Comparison of ENCODE assay signal across 19 cellular contexts in genomic region chr10:117152668-117153067, GRCh38. TPM values are rescaled to one million over a fixed set of nuclear protein-coding genes. Genes with fewer than 3 reads are reported as not detected.
DNase-seq lines count a peak whose midpoint lies in the region; ATAC-seq, FAIRE-seq and TF ChIP-seq lines count a peak whose summit lies in the region.
"Had no signal": no experiment of that assay in that cellular context is flagged by ENCODE, and none has a peak within 500 bp of the region (broad histone marks: within the 10 kb centered on the region; RNA-seq: fewer than 3 reads in every experiment).

No MANE protein-coding gene starts in this region.

- H2BK5ac ChIP-seq in IMR-90 (ENCODE audit: low read depth, low read length, poor library complexity, severe bottlenecking) = no peak overlapping the region

- H3K4me3 Mint-ChIP-seq in WTC11 = no peak overlapping the region
- H3K4me3 Mint-ChIP-seq in activated CD4-positive, alpha-beta T cell treated with anti-CD3 and anti-CD28 coated beads for 36 hours = no peak overlapping the region
- H3K4me3 Mint-ChIP-seq: CD8-positive, alpha-beta T cell; IgD-negative memory B cell had no signal

- no peak for TF ChIP-seq EP300 in A549 (IDR thresholded peaks at IDR 0.05)

- H2BK15ac ChIP-seq in IMR-90 (ENCODE audit: low read depth, low read length) = no peak overlapping the region

- no peak overlapping the region for H3K4me3 ChIP-seq in A549
- H3K4me3 ChIP-seq in IMR-90 (ENCODE audit: insufficient read depth, low read depth, low read length) = no peak overlapping the region

- H3K27ac ChIP-seq in A549 (no peak overlapping the region), IMR-90 (ENCODE audit: insufficient read depth, low read length) (no peak overlapping the region)

- no peak overlapping the region for H3K9ac ChIP-seq in IMR-90 (ENCODE audit: low read depth, low read length)

- H3K18ac ChIP-seq in IMR-90 (ENCODE audit: low read depth, low read length) = no peak overlapping the region

- H2BK20ac ChIP-seq in IMR-90 (ENCODE audit: low read depth, low read length) = no peak overlapping the region

- BruUV-seq in IMR-90 (replicated peaks; lab: Mats Ljungman, UMichigan) = no TSS peak

- H3K9me3 Mint-ChIP-seq in WTC11 = no peaks in the 10 kb centered on the region
- no peaks in the 10 kb centered on the region for H3K9me3 Mint-ChIP-seq in activated CD4-positive, alpha-beta T cell treated with anti-CD3 and anti-CD28 coated beads for 36 hours (ENCODE audit: low read depth)
- H3K9me3 Mint-ChIP-seq: CD8-positive, alpha-beta T cell had no signal

- dilution Hi-C loops in IMR-90 (cut with HindIII; ENCODE audit: low sequenced_read_pairs, unreplicated experiment) = no loop called here

- WGBS in A549 (ENCODE audit: missing lambda C conversion rate) = 52% methylated on average over 3 of the region's 3 CpGs
- WGBS in IMR-90 (ENCODE audit: extremely low coverage in 2 of 2, insufficient read length in 1 of 2), 2 experiments = 20% methylated on average over 1 of the region's 3 CpGs; no CpG with 5 or more reads in 1 of the 2 experiments

- peaks cover 2% of the 10 kb centered on the region for H3K27me3 ChIP-seq in IMR-90 (ENCODE audit: control insufficient read depth, insufficient read depth, low read length)

- ATAC-seq in A549 = peak; percentile 37 to 53; a peak in 2 of 6 replicates
- no peak for ATAC-seq in IMR-90 (ENCODE audit: low read depth)
- no peak for ATAC-seq in WTC11
- no peak for ATAC-seq in HG02610 (IDR thresholded peaks at IDR 0.05; ENCODE audit: unreplicated experiment)
- ATAC-seq in activated CD4-positive, alpha-beta T cell treated with anti-CD3 and anti-CD28 coated beads for 36 hours = no peak
- ATAC-seq: CD8-positive, alpha-beta T cell; HCT116 had no signal

- no peak overlapping the region for H4K8ac ChIP-seq in IMR-90 (ENCODE audit: low read depth in 2 of 2, low read length in 2 of 2)

- peak overlapping the region; percentile 10 for H2AFZ ChIP-seq in IMR-90 (replicated peaks; ENCODE audit: low read length, poor library complexity)

- H3K4me1 ChIP-seq in A549 (no peaks in the 10 kb centered on the region), IMR-90 (ENCODE audit: control insufficient read depth, insufficient read depth, low read length) (no peaks in the 10 kb centered on the region)

- CTCF ChIA-PET in A549 (lab: Yijun Ruan, JAX) = interaction anchor here (2.2 to 3.1 kb wide), 3 partner anchors 13 to 365 kb away, joined by 7 to 11 read pairs (median 11); no protein-coding TSS in a partner anchor
- CTCF ChIA-PET in IMR-90 (lab: Yijun Ruan, JAX) = no interaction called here
- CTCF ChIA-PET in WTC11 (lab: Charles Lee) = no interaction called here
- CTCF ChIA-PET in activated CD4-positive, alpha-beta T cell treated with anti-CD3 and anti-CD28 coated beads for 36 hours (lab: Charles Lee) = interaction anchor here (1.7 kb wide), 1 partner anchor 14 kb away, joined by 3 read pairs; no protein-coding TSS in a partner anchor

- no peaks in the 10 kb centered on the region for H3K36me3 ChIP-seq in IMR-90 (ENCODE audit: control insufficient read depth, insufficient read depth, low read length)

- no peak overlapping the region for H3K14ac ChIP-seq in IMR-90 (replicated peaks; ENCODE audit: low read depth, low read length)

- peaks cover under 1% of the 10 kb centered on the region; the same call in 1 of the 2 replicates for H3K4me1 Mint-ChIP-seq in WTC11
- no peaks in the 10 kb centered on the region for H3K4me1 Mint-ChIP-seq in activated CD4-positive, alpha-beta T cell treated with anti-CD3 and anti-CD28 coated beads for 36 hours
- H3K4me1 Mint-ChIP-seq: CD14-positive monocyte, IgD-negative memory B cell had no signal

- no peak overlapping the region for H4K5ac ChIP-seq in IMR-90 (ENCODE audit: low read depth, low read length)

- no peak overlapping the region for H2AK5ac ChIP-seq in IMR-90 (ENCODE audit: low read depth, low read length)

- no peaks in the 10 kb centered on the region for H4K20me1 ChIP-seq in IMR-90 (ENCODE audit: insufficient read depth, low read length)

- H3K27me3 Mint-ChIP-seq in WTC11 (ENCODE audit: low read depth) = peaks cover 100% of the 10 kb centered on the region
- peaks cover 58% of the 10 kb centered on the region for H3K27me3 Mint-ChIP-seq in activated CD4-positive, alpha-beta T cell treated with anti-CD3 and anti-CD28 coated beads for 36 hours

- no peak overlapping the region for H3K27ac Mint-ChIP-seq in WTC11
- H3K27ac Mint-ChIP-seq in activated CD4-positive, alpha-beta T cell treated with anti-CD3 and anti-CD28 coated beads for 36 hours = no peak overlapping the region
- H3K27ac Mint-ChIP-seq: CD8-positive, alpha-beta T cell had no signal

- no peaks in the 10 kb centered on the region for H3K9me1 ChIP-seq in IMR-90 (ENCODE audit: insufficient read depth, low read length)

- TF ChIP-seq POLR2A in A549 (IDR thresholded peaks at IDR 0.05; ENCODE audit: low read length) (no peak), IMR-90 (IDR thresholded peaks at IDR 0.05; ENCODE audit: low read depth, low read length) (no peak)

- H2BK120ac ChIP-seq in IMR-90 (ENCODE audit: low read depth, low read length) = no peak overlapping the region

- H3K4me2 ChIP-seq in A549 (no peak overlapping the region), IMR-90 (ENCODE audit: low read depth, low read length) (no peak overlapping the region)

- H2AK9ac ChIP-seq in IMR-90 (replicated peaks; ENCODE audit: low read depth, low read length, poor library complexity) = no peak overlapping the region

- TF ChIP-seq RAD21 in A549 (conservative IDR thresholded peaks at IDR 0.05 in 1 of 2, IDR thresholded peaks at IDR 0.05 in 1 of 2) (no peak), IMR-90 (IDR thresholded peaks at IDR 0.05; ENCODE audit: low read length) (no peak)

- TF ChIP-seq CTCF in A549 (IDR thresholded peaks at IDR 0.05) = no peak
- TF ChIP-seq CTCF in IMR-90 (conservative IDR thresholded peaks at IDR 0.05; ENCODE audit: low read depth, low read length) = no peak
- TF ChIP-seq CTCF in WTC11 (IDR thresholded peaks at IDR 0.05) = no peak

- H3K79me1 ChIP-seq in IMR-90 (ENCODE audit: low read depth in 1 of 2, low read length in 2 of 2) = no peaks in the 10 kb centered on the region

- H3K36me3 Mint-ChIP-seq in WTC11 = no peaks in the 10 kb centered on the region
- H3K36me3 Mint-ChIP-seq in activated CD4-positive, alpha-beta T cell treated with anti-CD3 and anti-CD28 coated beads for 36 hours (ENCODE audit: low read depth) = no peaks in the 10 kb centered on the region
- H3K36me3 Mint-ChIP-seq: CD14-positive monocyte; CD8-positive, alpha-beta T cell; IgD-negative memory B cell had no signal

- no peak overlapping the region for H4K91ac ChIP-seq in IMR-90 (ENCODE audit: insufficient read depth, low read depth, low read length)

- no peak overlapping the region for H3K4ac ChIP-seq in IMR-90 (ENCODE audit: low read depth, low read length)

- in situ Hi-C loops in IMR-90 (cut with MboI; ENCODE audit: low sequenced_read_pairs) = no loop called here

- POLR2A ChIA-PET in A549 (lab: Yijun Ruan, JAX) = no interaction called here
- POLR2A ChIA-PET in IMR-90 (lab: Charles Lee; ENCODE audit: unreplicated experiment) = no interaction called here
- POLR2A ChIA-PET in WTC11 (lab: Charles Lee) = no interaction called here
- POLR2A ChIA-PET in activated CD4-positive, alpha-beta T cell treated with anti-CD3 and anti-CD28 coated beads for 36 hours (lab: Charles Lee) = no interaction called here

- H3K9me3 ChIP-seq in A549 = no peaks in the 10 kb centered on the region
- no peaks in the 10 kb centered on the region for H3K9me3 ChIP-seq in IMR-90 (ENCODE audit: control insufficient read depth, insufficient read depth, low read length)

- FAIRE-seq in A549 (lab: Jason Lieb, UNC) = no peak
- FAIRE-seq: A204.1, D721Med, H54 had no signal

- no peak overlapping the region for H3K56ac ChIP-seq in IMR-90 (ENCODE audit: extremely low read depth, insufficient read depth, low read length)

- DNase-seq in A549 (ENCODE audit: low read depth in 1 of 2, low spot score in 1 of 2) (no peak), IMR-90 (no peak), WTC11 (ENCODE audit: low spot score) (no peak), myocyte (ENCODE audit: low read depth) (peak; percentile 57)
- no peak for DNase-seq in stimulated activated CD4-positive, alpha-beta T cell treated with anti-CD3 and anti-CD28 coated beads, Interleukin-4, amount 100 ng/mL, for 24 hours
- no peak for DNase-seq in activated CD4-positive, alpha-beta T cell treated with anti-CD3 and anti-CD28 coated beads for 36 hours
- DNase-seq: CD8-positive, alpha-beta T cell; COR-L47; DMS53; GF-D8; KG1 had no signal

- H3K23ac ChIP-seq in IMR-90 (ENCODE audit: low read depth, low read length) = no peak overlapping the region

- intact Hi-C loops in IMR-90 (cut with micrococcal nuclease) = no loop called here
- intact Hi-C loops in activated CD4-positive, alpha-beta T cell treated with anti-CD3 and anti-CD28 coated beads for 36 hours (cut with DNase I, micrococcal nuclease) = no loop called here

RNA-seq across cellular contexts. Expression of gene VAX1, which starts 14.6 kb away (rescaled TPM):
- 0.60 and 0.70 TPM in 2 replicates for polyA plus RNA-seq in A549 (2011; rRNA removed)
- 0.73 and 1.0 TPM in 2 replicates for polyA plus RNA-seq in A549 (2012; cell fraction: cytosol; rRNA removed)
- 1.3 and 1.5 TPM in 2 replicates for polyA plus RNA-seq in A549 (2012; cell fraction: nucleus; rRNA removed)
- 0.54 to 0.71 TPM (median 0.68 TPM) in 3 replicates for polyA plus RNA-seq in A549 (2017; fragmentation: RNase III; extraction: RNeasy Plus Mini Kit Qiagen cat#74134 plus additional on column Dnase treatment)
- polyA minus RNA-seq in A549 (2011; rRNA and poly(A)+ RNA removed) = 0.33 and 0.44 TPM in 2 replicates
- total RNA-seq in IMR-90 (2012; rRNA removed) = not detected in 2 replicates
- not detected in 2 replicates for polyA plus RNA-seq in IMR-90 (2012; rRNA removed)
- polyA plus RNA-seq in IMR-90 (2012; cell fraction: cytosol; rRNA removed) = not detected in 2 replicates
- polyA plus RNA-seq in IMR-90 (2012; cell fraction: nucleus; rRNA removed; ENCODE audit: low replicate concordance) = not detected in 2 replicates
- total RNA-seq in WTC11 (2021) = 0.04 TPM in 1 of 3 replicates, not detected in the others
- total RNA-seq in myocyte = not detected in 2 replicates
- polyA plus RNA-seq in myocyte (2012) = not detected
- not detected for total RNA-seq in activated CD4-positive, alpha-beta T cell treated with anti-CD3 and anti-CD28 coated beads for 36 hours
- total RNA-seq: CD8-positive, alpha-beta T cell had no signal
- polyA plus RNA-seq: CD14-positive monocyte, IgD-negative memory B cell had no signal

RNA-seq across cellular contexts. Expression of gene KCNK18, which starts 44.6 kb away (rescaled TPM):
- polyA plus RNA-seq in A549 (2011; rRNA removed) (not detected in 2 replicates), A549 (2017; fragmentation: RNase III; extraction: RNeasy Plus Mini Kit Qiagen cat#74134 plus additional on column Dnase treatment) (not detected in 3 replicates), IMR-90 (2012; rRNA removed) (not detected in 2 replicates)
- polyA plus RNA-seq in A549 (2012; cell fraction: cytosol; rRNA removed) = not detected in 2 replicates
- polyA plus RNA-seq in A549 (2012; cell fraction: nucleus; rRNA removed) = not detected in 2 replicates
- not detected in 2 replicates for polyA minus RNA-seq in A549 (2011; rRNA and poly(A)+ RNA removed)
- total RNA-seq in IMR-90 (2012; rRNA removed) (not detected in 2 replicates), WTC11 (2021) (not detected in 3 replicates), myocyte (not detected in 2 replicates)
- not detected in 2 replicates for polyA plus RNA-seq in IMR-90 (2012; cell fraction: cytosol; rRNA removed)
- polyA plus RNA-seq in IMR-90 (2012; cell fraction: nucleus; rRNA removed; ENCODE audit: low replicate concordance) = not detected in 2 replicates
- not detected for polyA plus RNA-seq in myocyte (2012)
- not detected for total RNA-seq in activated CD4-positive, alpha-beta T cell treated with anti-CD3 and anti-CD28 coated beads for 36 hours
- total RNA-seq: CD8-positive, alpha-beta T cell had no signal
- polyA plus RNA-seq: BJ, CD14-positive monocyte, IgD-negative memory B cell had no signal

Comparison
In these comparisons a context has a peak if more than half of its experiments do, and no peak if none do; other contexts are left out.
1. ATAC-seq: peak in A549 (2 of 2); none in IMR-90 (single experiment), WTC11 (single experiment), HG02610 (single experiment) and activated CD4-positive, alpha-beta T cell treated with anti-CD3 and anti-CD28 coated beads for 36 hours (single experiment).
2. CTCF ChIA-PET loops: an anchor here in A549 (2.2 to 3.1 kb wide) and activated CD4-positive, alpha-beta T cell treated with anti-CD3 and anti-CD28 coated beads for 36 hours (1.7 kb wide); none called in IMR-90 and WTC11.